In genomic region chr11:33920838-33921613, GRCh38 we compare ENCODE assay signal across 1 cellular context.
TF ChIP-seq lines count a peak whose summit lies in the region.

No MANE protein-coding gene starts in this region.

TF ChIP-seq in GM12878, 131 proteins besides CTCF, POLR2A, EP300 and RAD21 (continued from another document):
- TF ChIP-seq CUX1 (IDR thresholded peaks at IDR 0.05; ENCODE audit: insufficient replicate concordance, low read depth, low read length) (no peak), HSF1 (IDR thresholded peaks at IDR 0.05; ENCODE audit: low read depth, low read length) (no peak), POU2F2 (IDR thresholded peaks at IDR 0.05; ENCODE audit: borderline replicate concordance, low read depth, low read length) (peak; percentile 99), PML (IDR thresholded peaks at IDR 0.05; ENCODE audit: low read length) (peak; percentile 79; the same call in 1 of the 2 replicates), RCOR1 (conservative IDR thresholded peaks at IDR 0.05; ENCODE audit: low read depth, low read length) (no peak), JUND (IDR thresholded peaks at IDR 0.05; ENCODE audit: low read depth, low read length) (no peak), USF2 (IDR thresholded peaks at IDR 0.05; ENCODE audit: borderline replicate concordance, low read depth, low read length) (peak; percentile 23; the same call in 1 of the 2 replicates), CHD1 (IDR thresholded peaks at IDR 0.05; ENCODE audit: low read depth, low read length) (no peak), SMAD5 (IDR thresholded peaks at IDR 0.05; ENCODE audit: low read depth) (no peak), POLR2AphosphoS2 (IDR thresholded peaks at IDR 0.05; ENCODE audit: low read depth, low read length) (no peak), MTA3 (IDR thresholded peaks at IDR 0.05; ENCODE audit: borderline replicate concordance, low read length) (peak; percentile 93; the same call in 1 of the 2 replicates), MEF2B (IDR thresholded peaks at IDR 0.05; ENCODE audit: partially characterized antibody, poor library complexity, severe bottlenecking) (peak; percentile 88), TCF3 (IDR thresholded peaks at IDR 0.05; ENCODE audit: borderline replicate concordance, insufficient read depth, low read depth, low read length) (peak; percentile 88), ZBED1 (IDR thresholded peaks at IDR 0.05; ENCODE audit: borderline replicate concordance) (peak; percentile 86; the same call in 1 of the 2 replicates), IKZF1 (conservative IDR thresholded peaks at IDR 0.05) (peak; percentile 70), LARP7 (IDR thresholded peaks at IDR 0.05) (no peak), NFIC (IDR thresholded peaks at IDR 0.05; ENCODE audit: low read depth, low read length) (peak; percentile 98), RELB (IDR thresholded peaks at IDR 0.05; ENCODE audit: low read depth) (peak; percentile 33; the same call in 1 of the 2 replicates), IRF4 (IDR thresholded peaks at IDR 0.05; ENCODE audit: low read depth, low read length) (peak; percentile 79), ATF2 (IDR thresholded peaks at IDR 0.05; ENCODE audit: low read length) (peak; percentile 96), MXI1 (IDR thresholded peaks at IDR 0.05; ENCODE audit: low read depth, low read length) (no peak; the same call in 1 of the 2 replicates), RAD51 (IDR thresholded peaks at IDR 0.05) (no peak), CBX5 (IDR thresholded peaks at IDR 0.05; ENCODE audit: low read depth) (peak; percentile 95), EED (IDR thresholded peaks at IDR 0.05; ENCODE audit: low read depth) (peak; percentile 90), GATAD2B (conservative IDR thresholded peaks at IDR 0.05; ENCODE audit: low read depth) (0 out of 2 replicates have a peak, but pooled peaks have one; percentile 42), TCF12 (IDR thresholded peaks at IDR 0.05; ENCODE audit: low read depth, low read length) (peak; percentile 94), CREM (IDR thresholded peaks at IDR 0.05; ENCODE audit: low read depth) (peak; percentile 94), MAX (IDR thresholded peaks at IDR 0.05; ENCODE audit: low read depth, low read length) (no peak), IKZF2 (IDR thresholded peaks at IDR 0.05) (peak; percentile 72 to 74), RBBP5 (conservative IDR thresholded peaks at IDR 0.05) (no peak), SRF (IDR thresholded peaks at IDR 0.05; ENCODE audit: low read depth in 2 of 2, low read length in 2 of 2) (no peak), ZNF207 (IDR thresholded peaks at IDR 0.05; ENCODE audit: borderline replicate concordance) (no peak), CHD2 (IDR thresholded peaks at IDR 0.05; ENCODE audit: borderline replicate concordance, low read depth, low read length) (peak; percentile 44; the same call in 1 of the 2 replicates)
